ENCODE assay signal across 8 cellular contexts in the genomic region with DNA sequence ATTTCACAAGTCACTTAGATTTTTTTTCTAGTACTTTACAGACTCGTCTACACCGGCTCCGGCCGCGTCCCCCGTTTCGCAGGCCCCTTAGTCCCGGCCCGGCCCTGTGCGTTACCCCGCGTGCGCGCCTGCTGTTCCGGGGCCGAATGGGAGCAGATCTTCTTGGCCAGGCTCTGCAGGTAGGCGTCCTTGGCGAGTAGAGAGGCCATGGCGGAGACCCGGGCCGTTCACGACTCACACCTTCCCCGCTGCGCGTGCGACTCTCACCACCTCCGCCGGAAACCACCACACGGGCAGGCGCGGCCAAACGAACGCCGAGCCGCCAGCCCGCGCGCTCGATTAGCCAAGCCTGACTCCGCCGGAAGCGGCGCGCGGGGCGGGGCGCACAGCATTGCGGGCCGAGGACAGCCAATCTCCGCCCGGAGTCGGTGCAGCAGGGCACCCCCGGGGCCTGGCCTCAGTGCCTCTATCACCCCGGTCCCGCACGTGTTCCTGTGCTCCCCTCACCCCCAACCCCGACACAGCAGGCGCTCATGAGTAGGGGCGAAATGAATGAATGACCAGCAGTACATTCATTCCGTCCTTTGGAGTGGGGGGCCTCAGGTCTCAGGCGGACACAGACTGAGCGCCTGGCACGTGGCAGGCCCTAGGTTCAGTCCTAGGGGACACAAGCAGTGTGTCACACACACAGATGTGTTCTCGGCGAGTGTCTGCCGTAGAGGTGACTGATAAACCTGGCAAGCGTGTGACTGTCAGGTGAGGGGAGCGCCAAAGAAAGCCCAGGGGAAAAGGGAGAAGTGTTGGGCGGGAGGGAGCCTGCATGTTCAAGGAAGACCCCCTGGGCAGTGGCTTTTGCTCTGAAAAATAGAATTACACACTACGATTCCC.
A peak's percentile ranks its signal among the peaks of the same experiment; 100 is the strongest.
DNase-seq lines count a peak whose midpoint lies in the region; ATAC-seq and TF ChIP-seq lines count a peak whose summit lies in the region.

A gene (minus strand): TSS at position 265 of the 888 bp plus-strand sequence. CDS start 56 bp downstream, at position 209.

- TF ChIP-seq POLR2A in GM19099 (IDR thresholded peaks at IDR 0.05; ENCODE audit: extremely low read depth, insufficient read length, low read depth), result peak; percentile 78

- TF ChIP-seq CTCF in AG09319 (IDR thresholded peaks at IDR 0.05; ENCODE audit: low read depth, low read length), result no peak
- no peak for TF ChIP-seq CTCF in cardiac fibroblast (IDR thresholded peaks at IDR 0.05; ENCODE audit: low read depth, low read length)

- DNase-seq in AG09319 (ENCODE audit: extremely low read depth, low read depth) (peak; percentile 58), NCI-H446 (lab: John Stamatoyannopoulos, UW) (peak; percentile 58 to 86), cardiac fibroblast (ENCODE audit: low read depth in 2 of 2) (peak; percentile 86 to 90), inferior parietal cortex (ENCODE audit: extremely low spot score) (peak; percentile 93), smooth muscle cell of the brain vasculature (ENCODE audit: low read depth, low spot score) (peak; percentile 52)
- peak; percentile 86 to 92 (median 90) for DNase-seq in activated CD4-positive, CD25-positive, alpha-beta regulatory T cell (lab: John Stamatoyannopoulos, UW)

- peak; percentile 87 for ATAC-seq in HG03354 (IDR thresholded peaks at IDR 0.05; ENCODE audit: poor library complexity, severe bottlenecking, unreplicated experiment)

- peak within 1 kb of the TSS; percentile 97 to 98 for H3K4me3 ChIP-seq in cardiac fibroblast (replicated peaks in 1 of 2; ENCODE audit: low read depth in 2 of 2, low read length in 2 of 2)

Comparison
In these comparisons a context has a peak if more than half of its experiments do, and no peak if none do; other contexts are left out.
1. Peak in every context shown above with its lines: DNase-seq, ATAC-seq and H3K4me3 ChIP-seq.